7 cellular contexts compared by ENCODE assay signal in the genomic region with DNA sequence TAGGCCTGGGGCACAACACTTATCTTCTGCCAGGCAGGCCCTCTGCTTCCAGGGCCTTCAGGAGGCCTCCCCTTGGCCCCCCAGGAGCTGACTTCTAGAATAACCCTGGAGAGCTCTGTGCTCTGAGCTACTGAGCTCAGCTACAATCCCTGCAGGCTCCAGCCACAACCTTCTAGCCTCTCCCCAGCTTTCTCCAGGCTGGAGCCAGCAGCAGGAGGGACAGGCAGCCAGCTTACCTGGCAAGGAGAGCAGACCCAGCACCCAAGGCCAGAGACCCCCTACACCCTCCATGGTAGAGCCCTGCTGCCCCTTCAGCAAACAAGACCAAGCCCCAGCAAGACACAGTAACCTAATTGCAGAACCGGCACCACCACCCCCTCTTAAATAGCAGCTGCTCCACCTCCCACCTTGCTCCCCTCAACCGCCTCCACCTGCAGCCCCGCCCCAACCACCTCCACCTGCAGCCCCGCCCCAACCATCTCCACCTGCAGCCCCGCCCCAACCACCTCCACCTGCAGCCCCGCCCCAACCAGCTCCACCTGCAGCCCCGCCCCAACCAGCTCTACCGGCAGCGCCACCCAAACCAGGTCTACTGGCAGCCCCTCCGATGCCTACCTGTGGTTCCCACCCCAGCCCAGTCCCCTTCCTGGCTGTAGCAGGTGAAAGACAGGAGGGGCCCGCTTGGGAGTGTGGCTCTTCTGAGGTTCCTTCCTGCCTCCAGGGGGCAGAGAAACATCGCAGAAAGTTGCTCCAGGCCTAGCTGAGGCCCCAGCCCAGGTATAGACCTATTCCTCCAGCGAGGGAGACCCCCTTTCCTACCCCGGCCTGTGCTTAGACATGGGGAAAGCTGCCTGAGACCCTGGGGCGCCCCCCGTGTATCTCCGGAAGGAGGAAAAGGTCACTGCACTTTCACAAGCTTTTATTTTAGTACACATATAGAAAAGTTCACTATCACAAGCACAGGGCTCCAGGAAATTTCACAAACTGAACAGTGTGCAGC.
DNase-seq lines count a peak whose midpoint lies in the region; ATAC-seq and TF ChIP-seq lines count a peak whose summit lies in the region.

Gene ASTL (minus strand): TSS at position 357 of the 1,000 bp plus-strand sequence. CDS start 66 bp downstream, at position 291.

- no peaks in the 10 kb centered on the region for H3K27me3 ChIP-seq in HL-60 (ENCODE audit: insufficient read depth, poor library complexity, severe bottlenecking)
- H3K27me3 ChIP-seq in iPS-18a (ENCODE audit: control insufficient read depth, insufficient read depth, low read length) = no peaks in the 10 kb centered on the region

- no peaks in the 10 kb centered on the region for H3K4me1 ChIP-seq in iPS-18a (ENCODE audit: control insufficient read depth, low read depth, low read length)

- DNase-seq in GM12865 (ENCODE audit: low read depth) (peak; percentile 74), HL-60 (ENCODE audit: low read depth in 1 of 2, low spot score in 1 of 2) (no peak), amniotic epithelial cell (ENCODE audit: low read depth) (peak; percentile 21)
- peak in 2 of 3 experiments; percentile 41 to 45 for DNase-seq in stimulated activated CD4-positive, alpha-beta T cell treated with anti-CD3 and anti-CD28 coated beads, TNF-alpha, amount 100 ng/mL, for 4 hours (ENCODE audit: low read depth in 3 of 3)

- H3K27ac ChIP-seq in HL-60 (replicated peaks) (no peak within 1 kb of the TSS), iPS-18a (ENCODE audit: low read length) (no peak within 1 kb of the TSS)

- ATAC-seq in SK-N-SH treated with all-trans-retinoic acid at 6 μM for 48 hours (peak; percentile 84), GM18858 (IDR thresholded peaks at IDR 0.05; ENCODE audit: unreplicated experiment) (no peak)

- H3K36me3 ChIP-seq in iPS-18a (ENCODE audit: control insufficient read depth, low read depth, low read length) = no peaks in the 10 kb centered on the region

- H3K4me3 ChIP-seq in GM12865 (ENCODE audit: low read depth, low read length) (no peak within 1 kb of the TSS), HL-60 (replicated peaks; ENCODE audit: insufficient read depth, low read length) (no peak within 1 kb of the TSS), iPS-18a (ENCODE audit: low read length) (peak within 1 kb of the TSS; percentile 29)

- no peaks in the 10 kb centered on the region for H3K9me3 ChIP-seq in iPS-18a (ENCODE audit: control insufficient read depth, low read depth, low read length)

- TF ChIP-seq CTCF in GM12865 (IDR thresholded peaks at IDR 0.05; ENCODE audit: insufficient read depth, low read depth, low read length, missing control alignments) (peak; percentile 65), HL-60 (IDR thresholded peaks at IDR 0.05; ENCODE audit: insufficient read depth, low read length) (peak; percentile 38)

- H3K9ac ChIP-seq in iPS-18a (ENCODE audit: low read length) = no peak within 1 kb of the TSS

TF ChIP-seq in SK-N-SH treated with all-trans-retinoic acid at 6 μM for 48 hours, 23 proteins besides CTCF, POLR2A, EP300 and RAD21:
- TF ChIP-seq ESRRG (CRISPR knock-in tag; IDR thresholded peaks at IDR 0.05) = no peak
- no peak for TF ChIP-seq PPARA (CRISPR knock-in tag; IDR thresholded peaks at IDR 0.05; ENCODE audit: borderline replicate concordance)
- TF ChIP-seq, protein P1, sequence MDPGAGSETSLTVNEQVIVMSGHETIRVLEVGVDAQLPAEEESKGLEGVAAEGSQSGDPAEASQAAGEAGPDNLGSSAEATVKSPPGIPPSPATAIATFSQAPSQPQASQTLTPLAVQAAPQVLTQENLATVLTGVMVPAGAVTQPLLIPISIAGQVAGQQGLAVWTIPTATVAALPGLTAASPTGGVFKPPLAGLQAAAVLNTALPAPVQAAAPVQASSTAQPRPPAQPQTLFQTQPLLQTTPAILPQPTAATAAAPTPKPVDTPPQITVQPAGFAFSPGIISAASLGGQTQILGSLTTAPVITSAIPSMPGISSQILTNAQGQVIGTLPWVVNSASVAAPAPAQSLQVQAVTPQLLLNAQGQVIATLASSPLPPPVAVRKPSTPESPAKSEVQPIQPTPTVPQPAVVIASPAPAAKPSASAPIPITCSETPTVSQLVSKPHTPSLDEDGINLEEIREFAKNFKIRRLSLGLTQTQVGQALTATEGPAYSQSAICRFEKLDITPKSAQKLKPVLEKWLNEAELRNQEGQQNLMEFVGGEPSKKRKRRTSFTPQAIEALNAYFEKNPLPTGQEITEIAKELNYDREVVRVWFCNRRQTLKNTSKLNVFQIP (CRISPR knock-in tag; IDR thresholded peaks at IDR 0.05; ENCODE audit: borderline replicate concordance, low read depth) = no peak
- TF ChIP-seq RARB (CRISPR knock-in tag; IDR thresholded peaks at IDR 0.05) = no peak
- no peak for TF ChIP-seq CSDC2 (CRISPR knock-in tag; IDR thresholded peaks at IDR 0.05)

Comparison
In these comparisons a context has a peak if more than half of its experiments do, and no peak if none do; other contexts are left out.
1. DNase-seq: peak in GM12865 (single experiment), amniotic epithelial cell (single experiment) and stimulated activated CD4-positive, alpha-beta T cell treated with anti-CD3 and anti-CD28 coated beads, TNF-alpha, amount 100 ng/mL, for 4 hours (2 of 3); none in HL-60 (0 of 2).